1 cellular context compared by ENCODE assay signal in the genomic region with DNA sequence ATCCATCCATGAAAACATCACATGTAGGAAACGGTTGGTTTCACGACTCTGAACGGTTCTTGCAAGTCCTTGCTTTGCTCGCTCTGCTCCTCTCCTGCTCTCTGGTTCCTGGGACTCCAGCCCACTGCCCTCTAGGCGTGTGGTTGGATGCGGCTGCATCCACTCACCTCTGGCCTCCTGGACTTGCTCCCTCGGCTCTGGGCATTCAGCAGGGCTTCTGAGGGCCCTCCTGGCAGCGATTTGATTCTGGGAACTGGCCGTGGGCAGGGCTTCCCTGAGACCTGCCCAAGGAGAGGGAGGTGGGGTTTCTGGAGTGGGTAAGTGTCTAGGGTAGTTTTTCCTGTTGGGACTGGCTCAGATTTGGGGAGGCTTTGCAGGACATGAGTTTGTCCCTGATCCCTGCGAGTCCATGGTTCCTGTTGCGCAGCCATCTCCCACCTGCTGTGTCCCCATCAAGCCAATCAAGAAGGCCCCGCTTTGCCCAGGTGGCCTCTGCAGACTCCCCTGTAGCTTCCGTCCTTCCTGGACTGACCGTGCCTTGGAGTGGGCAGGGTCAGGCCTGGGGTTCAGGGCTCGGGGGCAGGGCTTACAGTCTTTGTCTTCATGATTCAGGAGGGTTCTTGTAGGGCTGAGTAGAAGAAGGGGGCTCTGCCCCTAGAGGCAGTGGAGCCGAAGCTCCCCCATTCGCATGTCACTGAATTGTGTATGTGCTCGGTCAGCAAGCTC.
TF ChIP-seq lines count a peak whose summit lies in the region.

No MANE protein-coding gene starts in this region.

TF ChIP-seq in GM23338, 12 proteins besides CTCF, POLR2A, EP300 and RAD21 (continued from another document):
- TF ChIP-seq STAT1 (IDR thresholded peaks at IDR 0.05; ENCODE audit: unreplicated experiment) = no peak
